Comparison of ENCODE assay signal across 1 cellular context in the genomic region with DNA sequence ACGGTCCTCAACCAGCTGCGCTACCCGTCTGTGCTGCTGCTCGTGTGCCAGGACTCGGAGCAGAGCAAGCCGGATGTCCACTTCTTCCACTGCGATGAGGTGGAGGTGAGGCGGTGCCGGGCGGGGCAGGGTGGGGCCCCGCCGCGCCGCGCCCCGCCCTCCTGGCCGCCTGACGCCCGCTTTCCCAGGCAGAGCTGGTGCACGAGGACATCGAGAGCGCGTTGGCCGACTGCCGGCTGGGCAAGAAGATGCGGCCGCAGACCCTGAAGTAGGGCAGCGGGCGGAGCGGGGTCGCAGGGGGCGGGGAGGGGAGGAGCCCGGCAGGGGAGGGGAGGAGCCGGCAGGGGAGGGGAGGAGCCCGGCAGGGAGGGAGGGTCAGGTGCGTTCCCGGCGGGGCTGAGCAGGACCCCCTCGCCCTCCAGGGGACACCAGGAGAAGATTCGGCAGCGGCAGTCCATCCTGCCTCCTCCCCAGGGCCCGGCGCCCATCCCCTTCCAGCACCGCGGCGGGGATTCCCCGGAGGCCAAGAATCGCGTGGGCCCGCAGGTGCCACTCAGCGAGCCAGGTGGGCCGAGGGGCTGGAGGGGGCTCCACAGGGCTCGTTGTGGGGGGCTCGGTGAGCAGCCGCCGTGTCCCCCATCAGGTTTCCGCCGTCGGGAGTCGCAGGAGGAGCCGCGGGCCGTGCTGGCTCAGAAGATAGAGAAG.
TF ChIP-seq lines count a peak whose summit lies in the region.

No MANE protein-coding gene starts in this region.

TF ChIP-seq in GM23338, 12 proteins besides CTCF, POLR2A, EP300 and RAD21:
- TF ChIP-seq POLR2AphosphoS5 (IDR thresholded peaks at IDR 0.05; ENCODE audit: low read depth) (peak; percentile 67), ETS1 (IDR thresholded peaks at IDR 0.05) (no peak), CREB1 (CRISPR knock-in tag; IDR thresholded peaks at IDR 0.05; ENCODE audit: low read depth) (no peak), EZH2 (IDR thresholded peaks at IDR 0.05; ENCODE audit: low read depth, unreplicated experiment) (no peak)
